Comparison of ENCODE assay signal across 14 cellular contexts in genomic region chr10:69574571-69574978, GRCh38. TPM values are rescaled to one million over a fixed set of nuclear protein-coding genes. Genes with fewer than 3 reads are reported as not detected.
DNase-seq lines count a peak whose midpoint lies in the region; ATAC-seq, FAIRE-seq and TF ChIP-seq lines count a peak whose summit lies in the region.
"Had no signal": no experiment of that assay in that cellular context is flagged by ENCODE, and none has a peak within 500 bp of the region (broad histone marks: within the 10 kb centered on the region; RNA-seq: fewer than 3 reads in every experiment).

No MANE protein-coding gene starts in this region.

- H3K9ac ChIP-seq in H1 (replicated peaks in 1 of 4; ENCODE audit: extremely low read depth in 1 of 4, low read depth in 3 of 4, low read length in 3 of 4): no peak overlapping the region

- H3K27ac ChIP-seq in Panc1 (ENCODE audit: low read length) (no peak overlapping the region), H1 (ENCODE audit: low read depth, low read length) (no peak overlapping the region), breast epithelium (no peak overlapping the region)
- H3K27ac ChIP-seq: dorsolateral prefrontal cortex had no signal

- peak; percentile 82 for FAIRE-seq in H1 (lab: Jason Lieb, UNC)

- no peak overlapping the region for H3K56ac ChIP-seq in H1 (replicated peaks; ENCODE audit: insufficient read length, low read depth, low read length)

- no peaks in the 10 kb centered on the region for H3K79me2 ChIP-seq in H1 (ENCODE audit: control insufficient read depth in 1 of 2, insufficient read depth in 2 of 2, low read length in 2 of 2)

- no peak overlapping the region; the same call in 1 of the 2 replicates for H4K8ac ChIP-seq in H1 (ENCODE audit: extremely low read depth, insufficient read depth, low read length)

- TF ChIP-seq CTCF in Panc1 (IDR thresholded peaks at IDR 0.05) (no peak), H1 (IDR thresholded peaks at IDR 0.05; ENCODE audit: control extremely low read depth in 1 of 3, insufficient read depth in 1 of 3, low read depth in 1 of 3, low read length in 3 of 3) (no peak), osteocyte (IDR thresholded peaks at IDR 0.05) (no peak), breast epithelium (IDR thresholded peaks at IDR 0.05) (no peak), BE2C (IDR thresholded peaks at IDR 0.05; ENCODE audit: low read depth, low read length) (no peak)

- H4K20me1 ChIP-seq in H1 (replicated peaks in 1 of 2; ENCODE audit: control insufficient read depth in 1 of 2, insufficient read depth in 2 of 2, low read length in 2 of 2): peaks cover 5 to 10% of the 10 kb centered on the region in 2 experiments

- peak overlapping the region; percentile 35; the same call in 1 of the 2 replicates for H2BK5ac ChIP-seq in H1 (ENCODE audit: low read depth, low read length)

- no peak overlapping the region for H3K14ac ChIP-seq in H1 (ENCODE audit: insufficient read length)

- H3K36me3 ChIP-seq in Panc1 (ENCODE audit: control insufficient read depth, insufficient read depth, low read length) (no peaks in the 10 kb centered on the region), H1 (ENCODE audit: control insufficient read depth in 2 of 4, insufficient read depth in 4 of 4, low read length in 3 of 4) (no peaks in the 10 kb centered on the region), breast epithelium (no peaks in the 10 kb centered on the region), BE2C (no peaks in the 10 kb centered on the region)

- H4K91ac ChIP-seq in H1 (replicated peaks; ENCODE audit: insufficient read length, low read length): no peak overlapping the region

- no peak overlapping the region for H2BK20ac ChIP-seq in H1 (ENCODE audit: low read length)

- no peaks in the 10 kb centered on the region for H3K9me3 Mint-ChIP-seq in activated T-cell treated with anti-CD3 and anti-CD28 coated beads, Interleukin-2, amount 50 U/mL, for 4 hours
- H3K9me3 Mint-ChIP-seq in osteocyte (ENCODE audit: unreplicated experiment): no peaks in the 10 kb centered on the region
- H3K9me3 Mint-ChIP-seq: activated naive CD4-positive, alpha-beta T cell treated with anti-CD3 and anti-CD28 coated beads, Interleukin-2, amount 10 ng/mL, durations not matched to agents 7 days and 5 days had no signal

- H3K18ac ChIP-seq in H1 (ENCODE audit: extremely low read depth, low read length): peak overlapping the region; percentile 62

- H3K4me1 Mint-ChIP-seq in activated T-cell treated with anti-CD3 and anti-CD28 coated beads, Interleukin-2, amount 50 U/mL, for 4 hours (ENCODE audit: low read depth): peaks cover 23% of the 10 kb centered on the region
- peaks cover 12% of the 10 kb centered on the region for H3K4me1 Mint-ChIP-seq in osteocyte (ENCODE audit: unreplicated experiment)

- H2BK15ac ChIP-seq in H1 (ENCODE audit: low read length): peak overlapping the region; percentile 72; the same call in 1 of the 2 replicates

- POLR2A ChIA-PET in Panc1 (lab: Charles Lee) (no interaction called here), H1 (lab: Charles Lee; ENCODE audit: partially characterized antibody) (interaction anchor here (0.7 to 1.1 kb wide), 3 partner anchors 52 to 61 kb away, joined by 3 to 4 read pairs (median 3); no protein-coding TSS in a partner anchor)

- H2AFZ ChIP-seq in H1 (ENCODE audit: low read length): no peak overlapping the region

- no peak for TF ChIP-seq POLR2A in H1 (IDR thresholded peaks at IDR 0.05; ENCODE audit: control extremely low read depth in 1 of 2, low read depth in 2 of 2, low read length in 2 of 2)
- no peak for TF ChIP-seq POLR2A in breast epithelium (IDR thresholded peaks at IDR 0.05)

- H3K23ac ChIP-seq in H1 (ENCODE audit: insufficient read length): no peak overlapping the region

- no peak overlapping the region for H3K27ac Mint-ChIP-seq in osteocyte (ENCODE audit: unreplicated experiment)
- H3K27ac Mint-ChIP-seq: activated naive CD4-positive, alpha-beta T cell treated with anti-CD3 and anti-CD28 coated beads, Interleukin-2, amount 10 ng/mL, durations not matched to agents 7 days and 5 days had no signal

- no peak overlapping the region for H2AK5ac ChIP-seq in H1 (ENCODE audit: low read depth, low read length)

- CTCF ChIA-PET in Panc1 (lab: Charles Lee): interaction anchor here (1.0 kb wide), 1 partner anchor 166 kb away, joined by 4 read pairs; no protein-coding TSS in a partner anchor
- CTCF ChIA-PET in H1 (lab: Charles Lee; ENCODE audit: partially characterized antibody): interaction anchor here (0.6 to 47.4 kb wide), 11 partner anchors 10 to 159 kb away, joined by 3 to 578 read pairs (median 4); no protein-coding TSS in a partner anchor

- H3K4me2 ChIP-seq in H1 (ENCODE audit: insufficient read depth in 1 of 2, low read depth in 2 of 2, low read length in 2 of 2): peak overlapping the region; percentile 95 to 96

- H3K27me3 Mint-ChIP-seq in activated T-cell treated with anti-CD3 and anti-CD28 coated beads, Interleukin-2, amount 50 U/mL, for 4 hours (ENCODE audit: low read depth): peaks cover 86% of the 10 kb centered on the region
- H3K27me3 Mint-ChIP-seq in osteocyte (ENCODE audit: unreplicated experiment): peaks cover 90% of the 10 kb centered on the region

- no peak overlapping the region for H4K5ac ChIP-seq in H1 (ENCODE audit: insufficient read length, low read depth, low read length)

- H2BK120ac ChIP-seq in H1 (replicated peaks; ENCODE audit: low read depth, low read length): no peak overlapping the region

- no peak overlapping the region for H3K4ac ChIP-seq in H1 (replicated peaks; ENCODE audit: insufficient read length, low read depth, low read length)

- peak overlapping the region; percentile 25 to 51 for H3K4me3 ChIP-seq in Panc1 (ENCODE audit: low read depth in 2 of 2, low read length in 2 of 2)
- peak overlapping the region; percentile 26 to 61 (median 39); a peak in 7 of 8 replicates for H3K4me3 ChIP-seq in H1 (ENCODE audit: extremely low read depth in 1 of 4, insufficient read depth in 2 of 4, low read depth in 3 of 4, low read length in 4 of 4)
- peak overlapping the region in 1 of 3 donors; percentile 11 for H3K4me3 ChIP-seq in breast epithelium
- H3K4me3 ChIP-seq in BE2C (ENCODE audit: low read depth, low read length): no peak overlapping the region

- H3K27me3 ChIP-seq in Panc1 (ENCODE audit: control insufficient read depth, insufficient read depth, low read length) (peaks cover 87% of the 10 kb centered on the region), H1 (replicated peaks in 1 of 4; ENCODE audit: control insufficient read depth in 3 of 4, extremely low read depth in 1 of 4, insufficient read depth in 3 of 4, low read length in 3 of 4) (peaks cover 84 to 100% (median 100%) of the 10 kb centered on the region in 4 experiments), breast epithelium (peaks cover 0 to 98% of the 10 kb centered on the region in 2 donors), BE2C (peaks cover 98% of the 10 kb centered on the region)

- H3K4me1 ChIP-seq in Panc1 (ENCODE audit: control insufficient read depth, insufficient read depth, low read length): peaks cover 25% of the 10 kb centered on the region
- H3K4me1 ChIP-seq in H1 (replicated peaks in 1 of 4; ENCODE audit: control insufficient read depth in 3 of 4, insufficient read depth in 4 of 4, low read length in 3 of 4): peaks cover 22 to 79% (median 53%) of the 10 kb centered on the region in 4 experiments
- no peaks in the 10 kb centered on the region for H3K4me1 ChIP-seq in breast epithelium
- no peaks in the 10 kb centered on the region for H3K4me1 ChIP-seq in BE2C

- intact Hi-C loops in Panc1 (cut with micrococcal nuclease; ENCODE audit: unreplicated experiment): no loop called here
- intact Hi-C loops in breast epithelium (cut with DNase I; ENCODE audit: low total_unique reads): no loop called here

- H3K79me1 ChIP-seq in H1 (ENCODE audit: low read depth, low read length): no peaks in the 10 kb centered on the region

- WGBS in H1 (ENCODE audit: extremely low coverage in 1 of 2, insufficient coverage in 1 of 2, insufficient read length in 1 of 2, insufficient replicate concordance in 2 of 2, low coverage in 1 of 2, low lambda C conversion rate in 2 of 2, missing lambda C conversion rate in 1 of 2), 2 experiments: 1% methylated on average over 12 of the region's 12 CpGs; no CpG with 5 or more reads in 1 of the 2 experiments

- ATAC-seq in activated T-cell treated with anti-CD3 and anti-CD28 coated beads, Interleukin-2, amount 50 U/mL, for 4 hours: peak in 1 of 2 donors; percentile 15
- ATAC-seq in Panc1 (peak; percentile 33), GM21423 (IDR thresholded peaks at IDR 0.05; ENCODE audit: unreplicated experiment) (no peak)

- peak overlapping the region; percentile 17 for H3K4me3 Mint-ChIP-seq in activated T-cell treated with anti-CD3 and anti-CD28 coated beads, Interleukin-2, amount 50 U/mL, for 4 hours
- peak overlapping the region; percentile 57 for H3K4me3 Mint-ChIP-seq in osteocyte (ENCODE audit: unreplicated experiment)
- H3K4me3 Mint-ChIP-seq: activated naive CD4-positive, alpha-beta T cell treated with anti-CD3 and anti-CD28 coated beads, Interleukin-2, amount 10 ng/mL, durations not matched to agents 7 days and 5 days had no signal

- no peaks in the 10 kb centered on the region for H3K9me3 ChIP-seq in Panc1 (ENCODE audit: control insufficient read depth, insufficient read depth, low read depth, low read length)
- H3K9me3 ChIP-seq in H1 (ENCODE audit: insufficient read depth in 2 of 2, low read depth in 1 of 2, low read length in 1 of 2): no peaks in the 10 kb centered on the region
- H3K9me3 ChIP-seq in breast epithelium: no peaks in the 10 kb centered on the region
- H3K9me3 ChIP-seq in BE2C: no peaks in the 10 kb centered on the region

- no peak for TF ChIP-seq RAD21 in H1 (IDR thresholded peaks at IDR 0.05 in 1 of 2, conservative IDR thresholded peaks at IDR 0.05 in 1 of 2; ENCODE audit: low read depth in 2 of 2, low read length in 2 of 2)

- in situ Hi-C loops in Panc1 (cut with HindIII; ENCODE audit: low pct_unique_long_range_greater_than_20kb, low sequenced_read_pairs): no loop called here

- H3K23me2 ChIP-seq in H1 (ENCODE audit: low read depth, low read length): peaks cover 28% of the 10 kb centered on the region; the same call in 1 of the 2 replicates

- no peak for TF ChIP-seq EP300 in H1 (IDR thresholded peaks at IDR 0.05; ENCODE audit: borderline replicate concordance in 1 of 2, low read depth in 2 of 2, low read length in 2 of 2)

- no peak for DNase-seq in activated T-cell treated with anti-CD3 and anti-CD28 coated beads, Interleukin-2, amount 50 U/mL, for 4 hours
- no peak for DNase-seq in activated T-cell treated with anti-CD3 and anti-CD28 coated beads for 4 hours
- no peak for DNase-seq in Panc1 (ENCODE audit: low read depth, low spot score)
- DNase-seq in H1 (ENCODE audit: low read depth in 1 of 2, low spot score in 2 of 2): peak in 1 of 2 experiments; percentile 77
- no peak for DNase-seq in osteocyte (ENCODE audit: extremely low spot score, unreplicated experiment)
- DNase-seq in breast epithelium (ENCODE audit: low spot score in 2 of 2): no peak
- DNase-seq in BE2C: no peak
- DNase-seq: activated naive CD4-positive, alpha-beta T cell treated with anti-CD3 and anti-CD28 coated beads, Interleukin-2, amount 10 ng/mL, durations not matched to agents 7 days and 5 days; dorsolateral prefrontal cortex; GDM1; NCI-H446 had no signal

- no peaks in the 10 kb centered on the region for H3K36me3 Mint-ChIP-seq in activated T-cell treated with anti-CD3 and anti-CD28 coated beads, Interleukin-2, amount 50 U/mL, for 4 hours (ENCODE audit: insufficient read depth)
- H3K36me3 Mint-ChIP-seq in osteocyte (ENCODE audit: unreplicated experiment): no peaks in the 10 kb centered on the region

- H2BK12ac ChIP-seq in H1 (ENCODE audit: low read depth, low read length): no peak overlapping the region

- BruUV-seq in Panc1 (replicated peaks; lab: Mats Ljungman, UMichigan): no TSS peak

RNA-seq across cellular contexts. Expression of gene NEUROG3, which starts 1.4 kb away (rescaled TPM):
- not detected for total RNA-seq in activated T-cell treated with anti-CD3 and anti-CD28 coated beads, Interleukin-2, amount 50 U/mL, for 4 hours
- total RNA-seq in Panc1 (2021; ENCODE audit: unreplicated experiment) (not detected), osteocyte (not detected in 2 replicates), breast epithelium (not detected)
- not detected for polyA plus RNA-seq in Panc1 (2012; ENCODE audit: insufficient read length)
- total RNA-seq in H1 (2021; fragmentation: NEBNext Ultra II Directional; extraction: Animal tissue kit (Norgen Biotek cat#: 25700)): 0.31 TPM in 1 of 2 replicates, not detected in the other
- polyA plus RNA-seq in H1 (2011; rRNA removed): 0.45 and 0.55 TPM in 2 replicates
- 0.19 TPM for polyA plus RNA-seq in H1 (2011; cell fraction: cytosol; rRNA removed)
- 0.26 TPM for polyA plus RNA-seq in H1 (2011; cell fraction: nucleus; rRNA removed)
- 0.21 to 0.25 TPM in 2 of 4 replicates, not detected in the others for polyA plus RNA-seq in H1 (2012, experiment 1 of 2)
- polyA plus RNA-seq in H1 (2012, experiment 2 of 2): 0.38 TPM
- polyA plus RNA-seq in H1 (2013, experiment 1 of 2): 0.10 TPM
- polyA plus RNA-seq in H1 (2013, experiment 2 of 2): 0.26 TPM
- polyA minus RNA-seq in H1 (2011; rRNA and poly(A)+ RNA removed): 0.24 TPM in 1 of 2 replicates, not detected in the other
- polyA minus RNA-seq in H1 (2011; cell fraction: cytosol; rRNA and poly(A)+ RNA removed): not detected
- polyA minus RNA-seq in H1 (2011; cell fraction: nucleus; rRNA and poly(A)+ RNA removed): not detected
- polyA plus RNA-seq in BE2C (2012; ENCODE audit: insufficient read depth, insufficient read length, low read depth): not detected
- total RNA-seq: MCF 10A, temporal lobe had no signal

RNA-seq across cellular contexts. Expression of gene FAM241B, which starts 55.5 kb away (rescaled TPM):
- total RNA-seq in activated T-cell treated with anti-CD3 and anti-CD28 coated beads, Interleukin-2, amount 50 U/mL, for 4 hours: 10 to 100 TPM; 13.9 to 16.5 (median 15.3) TPM
- total RNA-seq in Panc1 (2021; ENCODE audit: unreplicated experiment): 29.1 TPM
- polyA plus RNA-seq in Panc1 (2012; ENCODE audit: insufficient read length): 37.5 TPM
- total RNA-seq in H1 (2021; fragmentation: NEBNext Ultra II Directional; extraction: Animal tissue kit (Norgen Biotek cat#: 25700)): 18.6 and 19.3 TPM in 2 replicates
- polyA plus RNA-seq in H1 (2011; rRNA removed): 29.2 and 30.1 TPM in 2 replicates
- 33.7 TPM for polyA plus RNA-seq in H1 (2011; cell fraction: cytosol; rRNA removed)
- polyA plus RNA-seq in H1 (2011; cell fraction: nucleus; rRNA removed): 23.0 TPM
- polyA plus RNA-seq in H1 (2012, experiment 1 of 2): 24.7 to 33.7 TPM (median 28.7 TPM) in 4 replicates
- 21.4 TPM for polyA plus RNA-seq in H1 (2012, experiment 2 of 2)
- polyA plus RNA-seq in H1 (2013, experiment 1 of 2): 18.9 TPM
- polyA plus RNA-seq in H1 (2013, experiment 2 of 2): 20.3 TPM
- polyA minus RNA-seq in H1 (2011; rRNA and poly(A)+ RNA removed): 9.3 and 11.0 TPM in 2 replicates
- 8.7 TPM for polyA minus RNA-seq in H1 (2011; cell fraction: cytosol; rRNA and poly(A)+ RNA removed)
- polyA minus RNA-seq in H1 (2011; cell fraction: nucleus; rRNA and poly(A)+ RNA removed): 14.9 TPM
- total RNA-seq in osteocyte: 3.4 TPM in 2 replicates
- total RNA-seq in breast epithelium: 1 to 10 TPM in 2 of 3 donors, under 1 TPM in 1; 0.48 to 8.5 (median 6.2) TPM
- polyA plus RNA-seq in BE2C (2012; ENCODE audit: insufficient read depth, insufficient read length, low read depth): 23.3 TPM
